ENCODE assay signal across 8 cellular contexts in the genomic region with DNA sequence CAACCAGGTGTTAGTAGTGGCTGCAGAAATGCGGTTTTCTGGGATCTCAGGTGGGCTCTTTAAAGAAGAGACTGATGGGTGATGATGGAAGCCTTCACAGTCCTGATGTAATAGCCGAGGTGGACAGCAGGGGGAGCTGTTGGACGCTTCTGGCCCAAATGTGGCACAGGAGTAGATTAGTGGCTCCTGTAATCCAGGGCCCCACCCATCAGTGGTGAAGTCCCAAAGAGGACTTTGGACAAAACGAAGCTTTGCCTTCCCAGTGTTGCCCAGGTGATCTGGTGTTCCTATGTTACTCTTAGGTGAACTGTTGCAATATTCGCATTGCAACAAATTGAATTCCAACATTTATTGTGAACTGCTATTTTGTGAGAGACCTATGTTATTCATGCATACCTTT. TPM values are rescaled to one million over a fixed set of nuclear protein-coding genes. Genes with fewer than 3 reads are reported as not detected.
DNase-seq lines count a peak whose midpoint lies in the region; ATAC-seq and TF ChIP-seq lines count a peak whose summit lies in the region.

No MANE protein-coding gene starts in this region.

- CTCF ChIA-PET in activated CD4-positive, alpha-beta memory T cell treated with anti-CD3 and anti-CD28 coated beads, Interleukin-2, amount 10 ng/mL, durations not matched to agents 7 days and 5 days (lab: Charles Lee): interaction anchor here (0.7 to 3.4 kb wide), 18 partner anchors 8 to 511 kb away, joined by 3 to 18 read pairs (median 4); partner anchors contain the start of gene POLR2M

- H3K27ac ChIP-seq in endodermal cell (ENCODE audit: low read depth, low read length) (no peak overlapping the region), muscle layer of duodenum (ENCODE audit: low read length) (peak overlapping the region; percentile 19)

- H3K27ac Mint-ChIP-seq in activated CD4-positive, alpha-beta memory T cell treated with anti-CD3 and anti-CD28 coated beads, Interleukin-2, amount 10 ng/mL, durations not matched to agents 7 days and 5 days: no peak overlapping the region
- no peak overlapping the region for H3K27ac Mint-ChIP-seq in endodermal cell

- H3K36me3 ChIP-seq in endodermal cell (ENCODE audit: control insufficient read depth, insufficient read depth, low read length) (peaks cover 4% of the 10 kb centered on the region), muscle layer of duodenum (ENCODE audit: control insufficient read depth in 1 of 2, insufficient read depth in 2 of 2, low read length in 2 of 2) (no peaks in the 10 kb centered on the region)

- no peak overlapping the region for H3K4me3 Mint-ChIP-seq in activated CD4-positive, alpha-beta memory T cell treated with anti-CD3 and anti-CD28 coated beads, Interleukin-2, amount 10 ng/mL, durations not matched to agents 7 days and 5 days
- no peak overlapping the region for H3K4me3 Mint-ChIP-seq in endodermal cell

- DNase-seq in NK-92 treated with Interleukin-12 subunit alpha and Interleukin-12 subunit beta, amount 100 ng/mL, for 24 hours (lab: John Stamatoyannopoulos, UW): peak; percentile 53
- DNase-seq in NK-92 (lab: John Stamatoyannopoulos, UW; ENCODE audit: unreplicated experiment): no peak
- DNase-seq in NCI-H226: peak; percentile 43
- DNase-seq in activated CD4-positive, alpha-beta memory T cell treated with anti-CD3 and anti-CD28 coated beads, Interleukin-2, amount 10 ng/mL, durations not matched to agents 7 days and 5 days: peak; percentile 76
- peak; percentile 94 for DNase-seq in endodermal cell
- DNase-seq in stimulated activated CD8-positive, alpha-beta memory T cell treated with anti-CD3 and anti-CD28 coated beads, Interleukin-7, amount 100 ng/mL, for 4 hours (ENCODE audit: low read depth in 2 of 2): peak; percentile 30 to 46

- 21 to 25% methylated on average over 4 to 5 of the region's 5 CpGs for WGBS in endodermal cell (ENCODE audit: insufficient coverage in 1 of 2, insufficient read length in 1 of 2), 2 experiments

- H3K27me3 Mint-ChIP-seq in activated CD4-positive, alpha-beta memory T cell treated with anti-CD3 and anti-CD28 coated beads, Interleukin-2, amount 10 ng/mL, durations not matched to agents 7 days and 5 days: peaks cover 5% of the 10 kb centered on the region
- no peaks in the 10 kb centered on the region for H3K27me3 Mint-ChIP-seq in endodermal cell (ENCODE audit: insufficient read depth)

- POLR2A ChIA-PET in activated CD4-positive, alpha-beta memory T cell treated with anti-CD3 and anti-CD28 coated beads, Interleukin-2, amount 10 ng/mL, durations not matched to agents 7 days and 5 days (lab: Charles Lee): no interaction called here

- no peaks in the 10 kb centered on the region for H3K27me3 ChIP-seq in endodermal cell (ENCODE audit: control insufficient read depth, insufficient read depth, low read length, poor library complexity, severe bottlenecking)
- no peaks in the 10 kb centered on the region for H3K27me3 ChIP-seq in muscle layer of duodenum (ENCODE audit: low read depth, low read length)

- H3K4me1 Mint-ChIP-seq in activated CD4-positive, alpha-beta memory T cell treated with anti-CD3 and anti-CD28 coated beads, Interleukin-2, amount 10 ng/mL, durations not matched to agents 7 days and 5 days: peaks cover 28% of the 10 kb centered on the region
- H3K4me1 Mint-ChIP-seq in endodermal cell: peaks cover 6% of the 10 kb centered on the region

- H3K4me3 ChIP-seq in endodermal cell (ENCODE audit: low read length): no peak overlapping the region
- no peak overlapping the region for H3K4me3 ChIP-seq in muscle layer of duodenum (ENCODE audit: low read depth in 1 of 2, low read length in 2 of 2)

- no peak overlapping the region for H3K9ac ChIP-seq in endodermal cell (ENCODE audit: extremely low read depth, low read length, poor library complexity, severe bottlenecking)

- H3K9me3 ChIP-seq in endodermal cell (ENCODE audit: control insufficient read depth, low read length) (no peaks in the 10 kb centered on the region), muscle layer of duodenum (ENCODE audit: control insufficient read depth in 1 of 2, low read length in 2 of 2) (no peaks in the 10 kb centered on the region)

- peaks cover 3% of the 10 kb centered on the region for H3K9me3 Mint-ChIP-seq in activated CD4-positive, alpha-beta memory T cell treated with anti-CD3 and anti-CD28 coated beads, Interleukin-2, amount 10 ng/mL, durations not matched to agents 7 days and 5 days
- no peaks in the 10 kb centered on the region for H3K9me3 Mint-ChIP-seq in endodermal cell

- H3K4me1 ChIP-seq in endodermal cell (ENCODE audit: control insufficient read depth, insufficient read depth, low read length) (peaks cover under 1% of the 10 kb centered on the region), muscle layer of duodenum (ENCODE audit: control insufficient read depth in 1 of 2, insufficient read depth in 2 of 2, low read length in 2 of 2) (peaks cover 0 to 5% of the 10 kb centered on the region in 2 donors)

- TF ChIP-seq CTCF in endodermal cell (conservative IDR thresholded peaks at IDR 0.05): peak; percentile 94

- no peak for ATAC-seq in GM21717 (IDR thresholded peaks at IDR 0.05; ENCODE audit: unreplicated experiment)

- H3K36me3 Mint-ChIP-seq in activated CD4-positive, alpha-beta memory T cell treated with anti-CD3 and anti-CD28 coated beads, Interleukin-2, amount 10 ng/mL, durations not matched to agents 7 days and 5 days (ENCODE audit: low read depth): no peaks in the 10 kb centered on the region
- peaks cover 28% of the 10 kb centered on the region for H3K36me3 Mint-ChIP-seq in endodermal cell (ENCODE audit: low read depth)

RNA-seq across cellular contexts. Expression of gene MYZAP, which starts 31.8 kb away (rescaled TPM):
- under 1 TPM in 1 of 2 experiments, not detected in 1; 0.18 TPM for total RNA-seq in activated CD4-positive, alpha-beta memory T cell treated with anti-CD3 and anti-CD28 coated beads, Interleukin-2, amount 10 ng/mL, durations not matched to agents 7 days and 5 days
- under 1 TPM; 0.22 to 0.33 TPM for total RNA-seq in endodermal cell
- 0.78 TPM for polyA plus RNA-seq in endodermal cell (2013, experiment 1 of 2)
- polyA plus RNA-seq in endodermal cell (2013, experiment 2 of 2): 0.58 TPM
